Comparison of ENCODE assay signal across 1 cellular context in the genomic region with DNA sequence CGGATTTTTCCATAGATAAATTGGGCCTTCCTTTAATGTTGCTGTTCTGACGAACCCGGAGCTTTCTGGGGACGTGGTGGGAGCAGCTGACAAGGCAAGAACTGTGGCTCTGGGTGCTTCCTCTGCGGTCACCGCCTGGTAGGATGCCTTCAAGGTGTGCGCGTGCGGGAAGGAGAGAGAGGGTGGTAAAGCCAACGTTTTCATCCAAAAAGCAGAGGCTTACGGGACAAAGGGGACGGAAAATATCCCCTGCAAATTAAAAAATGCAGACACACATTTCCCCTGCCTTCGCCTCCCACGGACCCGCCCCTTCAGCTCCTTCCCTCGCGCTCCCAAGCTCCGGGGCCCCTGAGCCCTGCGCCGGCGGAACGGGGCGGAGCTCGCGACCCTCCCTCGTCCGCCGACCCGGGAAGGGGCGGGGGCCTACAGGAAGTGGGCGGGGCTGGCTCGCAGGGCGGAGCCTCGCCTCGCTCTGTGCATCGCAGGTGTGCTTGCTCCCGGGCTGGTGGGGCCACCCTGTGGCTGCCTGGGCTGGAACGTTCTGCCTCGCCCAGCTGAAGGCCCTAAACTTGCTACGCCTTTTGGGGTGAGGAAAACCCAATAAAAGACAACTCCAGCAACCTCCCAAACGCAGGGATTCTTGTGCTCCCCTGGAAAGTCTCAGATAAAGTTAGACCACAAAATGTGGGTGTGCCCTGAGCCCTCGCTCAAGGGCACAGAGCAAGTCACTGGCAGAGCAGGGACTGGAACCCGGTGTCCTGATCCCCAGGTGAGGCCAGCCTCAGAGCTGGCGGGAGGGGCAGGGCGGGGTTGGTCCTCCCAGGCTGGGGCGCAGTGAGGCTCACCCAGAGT.
TF ChIP-seq lines count a peak whose summit lies in the region.

No MANE protein-coding gene starts in this region.

TF ChIP-seq in HepG2, 621 proteins besides CTCF, POLR2A, EP300 and RAD21 (continued from another document and continues in another):
- TF ChIP-seq CREM (IDR thresholded peaks at IDR 0.05) = no peak
- no peak for TF ChIP-seq CREM (CRISPR knock-in tag; IDR thresholded peaks at IDR 0.05)
- peak; percentile 63 for TF ChIP-seq GABPA (IDR thresholded peaks at IDR 0.05; ENCODE audit: low read depth, low read length)
- peak; percentile 64; the same call in 1 of the 2 replicates for TF ChIP-seq GABPA (CRISPR knock-in tag; IDR thresholded peaks at IDR 0.05; ENCODE audit: low read depth)
- TF ChIP-seq, protein P1, sequence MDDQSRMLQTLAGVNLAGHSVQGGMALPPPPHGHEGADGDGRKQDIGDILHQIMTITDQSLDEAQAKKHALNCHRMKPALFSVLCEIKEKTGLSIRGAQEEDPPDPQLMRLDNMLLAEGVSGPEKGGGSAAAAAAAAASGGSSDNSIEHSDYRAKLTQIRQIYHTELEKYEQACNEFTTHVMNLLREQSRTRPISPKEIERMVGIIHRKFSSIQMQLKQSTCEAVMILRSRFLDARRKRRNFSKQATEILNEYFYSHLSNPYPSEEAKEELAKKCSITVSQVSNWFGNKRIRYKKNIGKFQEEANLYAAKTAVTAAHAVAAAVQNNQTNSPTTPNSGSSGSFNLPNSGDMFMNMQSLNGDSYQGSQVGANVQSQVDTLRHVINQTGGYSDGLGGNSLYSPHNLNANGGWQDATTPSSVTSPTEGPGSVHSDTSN (CRISPR knock-in tag; IDR thresholded peaks at IDR 0.05; ENCODE audit: borderline replicate concordance) = peak; percentile 30; the same call in 1 of the 2 replicates
- TF ChIP-seq ZFY (CRISPR knock-in tag; IDR thresholded peaks at IDR 0.05) = peak; percentile 69
- 0 out of 2 replicates have a peak, but pooled peaks have one; percentile 15 for TF ChIP-seq FOXO1 (CRISPR knock-in tag; IDR thresholded peaks at IDR 0.05)
- no peak for TF ChIP-seq SNAPC2 (CRISPR knock-in tag; IDR thresholded peaks at IDR 0.05)
- TF ChIP-seq KLF13 (CRISPR knock-in tag; IDR thresholded peaks at IDR 0.05) = peak; percentile 61; the same call in 1 of the 2 replicates
- TF ChIP-seq GTF3A (CRISPR knock-in tag; conservative IDR thresholded peaks at IDR 0.05) = no peak
- TF ChIP-seq PPARG (CRISPR knock-in tag; conservative IDR thresholded peaks at IDR 0.05) = 0 out of 2 replicates have a peak, but pooled peaks have one; percentile 9
- TF ChIP-seq ZNF367 (CRISPR knock-in tag; IDR thresholded peaks at IDR 0.05; ENCODE audit: borderline replicate concordance) = peak; percentile 65; the same call in 1 of the 2 replicates
- TF ChIP-seq, protein P2, sequence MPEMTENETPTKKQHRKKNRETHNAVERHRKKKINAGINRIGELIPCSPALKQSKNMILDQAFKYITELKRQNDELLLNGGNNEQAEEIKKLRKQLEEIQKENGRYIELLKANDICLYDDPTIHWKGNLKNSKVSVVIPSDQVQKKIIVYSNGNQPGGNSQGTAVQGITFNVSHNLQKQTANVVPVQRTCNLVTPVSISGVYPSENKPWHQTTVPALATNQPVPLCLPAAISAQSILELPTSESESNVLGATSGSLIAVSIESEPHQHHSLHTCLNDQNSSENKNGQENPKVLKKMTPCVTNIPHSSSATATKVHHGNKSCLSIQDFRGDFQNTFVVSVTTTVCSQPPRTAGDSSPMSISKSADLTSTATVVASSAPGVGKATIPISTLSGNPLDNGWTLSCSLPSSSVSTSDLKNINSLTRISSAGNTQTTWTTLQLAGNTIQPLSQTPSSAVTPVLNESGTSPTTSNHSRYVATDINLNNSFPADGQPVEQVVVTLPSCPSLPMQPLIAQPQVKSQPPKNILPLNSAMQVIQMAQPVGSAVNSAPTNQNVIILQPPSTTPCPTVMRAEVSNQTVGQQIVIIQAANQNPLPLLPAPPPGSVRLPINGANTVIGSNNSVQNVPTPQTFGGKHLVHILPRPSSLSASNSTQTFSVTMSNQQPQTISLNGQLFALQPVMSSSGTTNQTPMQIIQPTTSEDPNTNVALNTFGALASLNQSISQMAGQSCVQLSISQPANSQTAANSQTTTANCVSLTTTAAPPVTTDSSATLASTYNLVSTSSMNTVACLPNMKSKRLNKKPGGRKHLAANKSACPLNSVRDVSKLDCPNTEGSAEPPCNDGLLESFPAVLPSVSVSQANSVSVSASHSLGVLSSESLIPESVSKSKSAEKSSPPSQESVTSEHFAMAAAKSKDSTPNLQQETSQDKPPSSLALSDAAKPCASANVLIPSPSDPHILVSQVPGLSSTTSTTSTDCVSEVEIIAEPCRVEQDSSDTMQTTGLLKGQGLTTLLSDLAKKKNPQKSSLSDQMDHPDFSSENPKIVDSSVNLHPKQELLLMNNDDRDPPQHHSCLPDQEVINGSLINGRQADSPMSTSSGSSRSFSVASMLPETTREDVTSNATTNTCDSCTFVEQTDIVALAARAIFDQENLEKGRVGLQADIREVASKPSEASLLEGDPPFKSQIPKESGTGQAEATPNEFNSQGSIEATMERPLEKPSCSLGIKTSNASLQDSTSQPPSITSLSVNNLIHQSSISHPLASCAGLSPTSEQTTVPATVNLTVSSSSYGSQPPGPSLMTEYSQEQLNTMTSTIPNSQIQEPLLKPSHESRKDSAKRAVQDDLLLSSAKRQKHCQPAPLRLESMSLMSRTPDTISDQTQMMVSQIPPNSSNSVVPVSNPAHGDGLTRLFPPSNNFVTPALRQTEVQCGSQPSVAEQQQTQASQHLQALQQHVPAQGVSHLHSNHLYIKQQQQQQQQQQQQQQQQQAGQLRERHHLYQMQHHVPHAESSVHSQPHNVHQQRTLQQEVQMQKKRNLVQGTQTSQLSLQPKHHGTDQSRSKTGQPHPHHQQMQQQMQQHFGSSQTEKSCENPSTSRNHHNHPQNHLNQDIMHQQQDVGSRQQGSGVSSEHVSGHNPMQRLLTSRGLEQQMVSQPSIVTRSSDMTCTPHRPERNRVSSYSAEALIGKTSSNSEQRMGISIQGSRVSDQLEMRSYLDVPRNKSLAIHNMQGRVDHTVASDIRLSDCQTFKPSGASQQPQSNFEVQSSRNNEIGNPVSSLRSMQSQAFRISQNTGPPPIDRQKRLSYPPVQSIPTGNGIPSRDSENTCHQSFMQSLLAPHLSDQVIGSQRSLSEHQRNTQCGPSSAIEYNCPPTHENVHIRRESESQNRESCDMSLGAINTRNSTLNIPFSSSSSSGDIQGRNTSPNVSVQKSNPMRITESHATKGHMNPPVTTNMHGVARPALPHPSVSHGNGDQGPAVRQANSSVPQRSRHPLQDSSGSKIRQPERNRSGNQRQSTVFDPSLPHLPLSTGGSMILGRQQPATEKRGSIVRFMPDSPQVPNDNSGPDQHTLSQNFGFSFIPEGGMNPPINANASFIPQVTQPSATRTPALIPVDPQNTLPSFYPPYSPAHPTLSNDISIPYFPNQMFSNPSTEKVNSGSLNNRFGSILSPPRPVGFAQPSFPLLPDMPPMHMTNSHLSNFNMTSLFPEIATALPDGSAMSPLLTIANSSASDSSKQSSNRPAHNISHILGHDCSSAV (CRISPR knock-in tag; IDR thresholded peaks at IDR 0.05; ENCODE audit: borderline replicate concordance) = no peak
- no peak for TF ChIP-seq SYNCRIP (IDR thresholded peaks at IDR 0.05; ENCODE audit: insufficient read depth, low read depth, low read length)
- TF ChIP-seq ZNF232 (CRISPR knock-in tag; IDR thresholded peaks at IDR 0.05; ENCODE audit: borderline replicate concordance) = peak; percentile 77; the same call in 1 of the 2 replicates
- no peak for TF ChIP-seq CSRNP2 (CRISPR knock-in tag; conservative IDR thresholded peaks at IDR 0.05; ENCODE audit: low read depth)
- TF ChIP-seq GATA4 (IDR thresholded peaks at IDR 0.05; ENCODE audit: borderline replicate concordance, low read depth) = no peak
- peak; percentile 74 for TF ChIP-seq PATZ1 (CRISPR knock-in tag; IDR thresholded peaks at IDR 0.05)
- TF ChIP-seq ETS1 (CRISPR knock-in tag; IDR thresholded peaks at IDR 0.05) = 0 out of 2 replicates have a peak, but pooled peaks have one; percentile 77
- peak; percentile 37; the same call in 1 of the 2 replicates for TF ChIP-seq BHLHE40 (IDR thresholded peaks at IDR 0.05; ENCODE audit: low read length)
- TF ChIP-seq, protein P3, sequence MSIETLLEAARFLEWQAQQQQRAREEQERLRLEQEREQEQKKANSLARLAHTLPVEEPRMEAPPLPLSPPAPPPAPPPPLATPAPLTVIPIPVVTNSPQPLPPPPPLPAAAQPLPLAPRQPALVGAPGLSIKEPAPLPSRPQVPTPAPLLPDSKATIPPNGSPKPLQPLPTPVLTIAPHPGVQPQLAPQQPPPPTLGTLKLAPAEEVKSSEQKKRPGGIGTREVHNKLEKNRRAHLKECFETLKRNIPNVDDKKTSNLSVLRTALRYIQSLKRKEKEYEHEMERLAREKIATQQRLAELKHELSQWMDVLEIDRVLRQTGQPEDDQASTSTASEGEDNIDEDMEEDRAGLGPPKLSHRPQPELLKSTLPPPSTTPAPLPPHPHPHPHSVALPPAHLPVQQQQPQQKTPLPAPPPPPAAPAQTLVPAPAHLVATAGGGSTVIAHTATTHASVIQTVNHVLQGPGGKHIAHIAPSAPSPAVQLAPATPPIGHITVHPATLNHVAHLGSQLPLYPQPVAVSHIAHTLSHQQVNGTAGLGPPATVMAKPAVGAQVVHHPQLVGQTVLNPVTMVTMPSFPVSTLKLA (IDR thresholded peaks at IDR 0.05) = no peak
- peak; percentile 71 for TF ChIP-seq HDAC2 (CRISPR knock-in tag; IDR thresholded peaks at IDR 0.05)
- peak; percentile 51 for TF ChIP-seq CSRNP1 (CRISPR knock-in tag; IDR thresholded peaks at IDR 0.05)
- TF ChIP-seq ZNF543 (CRISPR knock-in tag; IDR thresholded peaks at IDR 0.05) = no peak
- TF ChIP-seq STAG1 (CRISPR knock-in tag; IDR thresholded peaks at IDR 0.05) = peak; percentile 89
- TF ChIP-seq KMT2B (CRISPR knock-in tag; IDR thresholded peaks at IDR 0.05) = 0 out of 2 replicates have a peak, but pooled peaks have one; percentile 25
- TF ChIP-seq ZNF274 (CRISPR knock-in tag; IDR thresholded peaks at IDR 0.05) = peak; percentile 87; the same call in 1 of the 2 replicates
- peak; percentile 88 for TF ChIP-seq SPEN (CRISPR knock-in tag; IDR thresholded peaks at IDR 0.05; ENCODE audit: low read depth)
- TF ChIP-seq NFYC (CRISPR knock-in tag; IDR thresholded peaks at IDR 0.05) = no peak; the same call in 1 of the 2 replicates
- TF ChIP-seq ARID2 (CRISPR knock-in tag; IDR thresholded peaks at IDR 0.05; ENCODE audit: borderline replicate concordance) = no peak
- TF ChIP-seq ZFP36L1 (CRISPR knock-in tag; IDR thresholded peaks at IDR 0.05) = no peak
- no peak for TF ChIP-seq CEBPG (CRISPR knock-in tag; IDR thresholded peaks at IDR 0.05)
- TF ChIP-seq ZNF546 (CRISPR knock-in tag; conservative IDR thresholded peaks at IDR 0.05) = no peak; the same call in 1 of the 2 replicates
- peak; percentile 81; the same call in 1 of the 2 replicates for TF ChIP-seq MAF1 (CRISPR knock-in tag; IDR thresholded peaks at IDR 0.05; ENCODE audit: borderline replicate concordance)
- peak; percentile 74 for TF ChIP-seq POGK (CRISPR knock-in tag; conservative IDR thresholded peaks at IDR 0.05)
- no peak for TF ChIP-seq KAT2B (IDR thresholded peaks at IDR 0.05; ENCODE audit: borderline replicate concordance, low read depth, low read length)
